In the genomic region with DNA sequence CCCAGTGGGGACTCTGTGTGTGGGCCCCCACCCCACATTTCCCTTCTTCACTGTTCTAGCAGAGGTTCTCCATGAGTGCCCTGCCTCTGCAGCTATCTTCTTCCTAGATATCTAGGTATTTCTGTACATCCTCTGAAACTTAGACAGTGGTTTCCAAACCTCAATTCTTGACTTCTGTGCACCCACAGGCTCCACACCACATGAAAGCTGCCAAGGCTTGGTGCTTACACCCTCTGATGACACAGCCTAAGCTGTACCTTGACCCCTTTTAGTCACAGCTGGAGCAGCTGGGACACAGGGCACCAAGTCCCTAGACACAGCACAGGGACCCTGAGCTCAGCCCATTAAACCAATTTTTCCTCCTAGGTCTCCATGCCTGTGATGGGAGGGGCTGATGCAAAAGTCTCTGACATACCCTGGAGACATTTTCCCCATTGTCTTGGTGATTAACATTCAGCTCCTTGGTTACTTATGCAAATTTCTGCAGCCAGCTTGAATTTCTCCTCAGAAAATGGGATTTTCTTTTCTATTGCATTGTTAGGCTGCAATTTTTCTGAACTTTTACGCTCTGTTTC, we compare ENCODE assay signal across 15 cellular contexts.
"Had no signal": no experiment of that assay in that cellular context is flagged by ENCODE, and none has a peak within 500 bp of the region (broad histone marks: within the 10 kb centered on the region; RNA-seq: fewer than 3 reads in every experiment).

No MANE protein-coding gene starts in this region.

- DNase-seq: activated CD4-positive, alpha-beta memory T cell treated with anti-CD3 and anti-CD28 coated beads for 36 hours; activated CD4-positive, alpha-beta T cell treated with anti-CD3 and anti-CD28 coated beads for 1 hour; activated effector memory CD4-positive, alpha-beta T cell treated with anti-CD3 and anti-CD28 coated beads, Interleukin-2, amount 50 U/mL, for 16 hours; activated T-cell treated with anti-CD3 and anti-CD28 coated beads, Interleukin-2, amount 50 U/mL, for 4 hours; erythroblast; gastrocnemius medialis; heart left ventricle; left cardiac atrium; lower lobe of right lung; nucleus accumbens; posterior cingulate gyrus; transverse colon had no signal

- H3K9me3 ChIP-seq: gastrocnemius medialis, lower lobe of right lung, transverse colon had no signal

- H3K27ac ChIP-seq: gastrocnemius medialis, heart left ventricle, lower lobe of right lung, transverse colon had no signal

- H3K4me3 ChIP-seq: gastrocnemius medialis, heart left ventricle, lower lobe of right lung, transverse colon had no signal

- H3K4me1 ChIP-seq: gastrocnemius medialis, heart left ventricle, lower lobe of right lung, transverse colon had no signal

- FAIRE-seq: colon had no signal

- H3K36me3 ChIP-seq: gastrocnemius medialis, heart left ventricle, lower lobe of right lung, transverse colon had no signal

- ATAC-seq: activated naive CD4-positive, alpha-beta T cell treated with anti-CD3 and anti-CD28 coated beads, Interleukin-2, amount 50 U/mL, for 72 hours; activated T-cell treated with anti-CD3 and anti-CD28 coated beads, Interleukin-2, amount 50 U/mL, for 4 hours; gastrocnemius medialis; heart left ventricle; left cardiac atrium; lower lobe of right lung; stimulated activated effector memory CD8-positive, alpha-beta T cell treated with anti-CD3 and anti-CD28 coated beads, Interleukin-12 subunit alpha, Interleukin-12 subunit beta, amount 100 ng/mL, for 72 hours had no signal

- H3K27me3 ChIP-seq: gastrocnemius medialis, heart left ventricle, transverse colon had no signal
